ENCODE assay signal across 25 cellular contexts in the genomic region with DNA sequence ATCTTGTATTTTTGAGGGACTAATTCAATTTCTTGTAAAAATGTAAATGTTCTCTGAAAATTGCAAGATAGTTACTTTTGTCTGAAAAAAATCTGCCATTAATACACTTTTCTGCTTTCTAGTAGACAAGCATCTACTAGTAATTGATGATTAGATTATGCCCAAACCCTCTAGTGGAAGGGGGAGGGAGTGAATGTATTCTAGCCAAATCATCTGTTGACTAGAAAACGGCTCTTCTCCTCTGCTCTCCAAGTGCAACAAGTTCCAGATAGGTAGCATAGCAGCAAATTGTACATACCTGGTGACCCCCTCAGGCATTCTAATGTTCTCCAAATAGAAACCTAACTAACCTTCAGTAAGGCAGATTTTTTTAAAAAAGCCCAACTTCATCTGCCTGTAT. TPM values are rescaled to one million over a fixed set of nuclear protein-coding genes. Genes with fewer than 3 reads are reported as not detected.
DNase-seq lines count a peak whose midpoint lies in the region; ATAC-seq and TF ChIP-seq lines count a peak whose summit lies in the region.
"Had no signal": no experiment of that assay in that cellular context is flagged by ENCODE, and none has a peak within 500 bp of the region (broad histone marks: within the 10 kb centered on the region; RNA-seq: fewer than 3 reads in every experiment).

No MANE protein-coding gene starts in this region.

- H3F3A ChIP-seq in MM.1S (ENCODE audit: insufficient read depth, low read length) = no peaks in the 10 kb centered on the region

- no peak for DNase-seq in mammary epithelial cell
- no peak for DNase-seq in breast epithelium (ENCODE audit: low spot score in 2 of 2)
- no peak for DNase-seq in MM.1S
- DNase-seq in epithelial cell of esophagus (ENCODE audit: low read depth) = no peak
- no peak for DNase-seq in type B pancreatic cell (ENCODE audit: extremely low spot score, unreplicated experiment)
- DNase-seq in activated naive CD4-positive, alpha-beta T cell treated with anti-CD3 and anti-CD28 coated beads, Interleukin-2, amount 50 U/mL, for 16 hours = no peak
- no peak for DNase-seq in NCI-H2029 treated with DMSO at 0.1 percent for 48 hours (lab: John Stamatoyannopoulos, UW)
- DNase-seq: ACHN; activated B cell treated with CpG ODN at 0.5 μM for 24 hours; activated CD4-positive, alpha-beta memory T cell treated with anti-CD3 and anti-CD28 coated beads for 36 hours; activated naive CD4-positive, alpha-beta T cell treated with anti-CD3 and anti-CD28 coated beads, Interleukin-2, amount 10 ng/mL, durations not matched to agents 7 days and 5 days; activated T-cell treated with anti-CD3 and anti-CD28 coated beads, Interleukin-2, amount 50 U/mL, for 1 hour; GM23248; heart right ventricle; IMR-90; MV-4-11; NCI-H2081 treated with DMSO at 0.1 percent for 48 hours; NCI-H524 treated with DMSO at 0.1 percent for 48 hours; OCI-M1; retina; stimulated activated CD4-positive, alpha-beta T cell treated with anti-CD3 and anti-CD28 coated beads, Interleukin-15, amount 100 ng/mL, for 24 hours; testis had no signal

- no peaks in the 10 kb centered on the region for H3K4me1 Mint-ChIP-seq in type B pancreatic cell (ENCODE audit: unreplicated experiment)
- H3K4me1 Mint-ChIP-seq: activated B cell treated with CpG ODN at 0.5 μM for 24 hours; activated naive CD4-positive, alpha-beta T cell treated with anti-CD3 and anti-CD28 coated beads, Interleukin-2, amount 10 ng/mL, durations not matched to agents 7 days and 5 days; CD14-positive monocyte had no signal

- CTCF ChIA-PET in mammary epithelial cell (lab: Charles Lee; ENCODE audit: low non-redundant PET) = no interaction called here

- no peaks in the 10 kb centered on the region for H3K9me3 Mint-ChIP-seq in type B pancreatic cell
- H3K9me3 Mint-ChIP-seq: activated B cell treated with CpG ODN at 0.5 μM for 24 hours; activated CD4-positive, alpha-beta memory T cell treated with anti-CD3 and anti-CD28 coated beads for 36 hours; activated naive CD4-positive, alpha-beta T cell treated with anti-CD3 and anti-CD28 coated beads, Interleukin-2, amount 10 ng/mL, durations not matched to agents 7 days and 5 days; CD14-positive monocyte had no signal

- H3K27ac Mint-ChIP-seq in type B pancreatic cell = no peak overlapping the region
- H3K27ac Mint-ChIP-seq: activated B cell treated with CpG ODN at 0.5 μM for 24 hours; activated CD4-positive, alpha-beta memory T cell treated with anti-CD3 and anti-CD28 coated beads for 36 hours; activated naive CD4-positive, alpha-beta T cell treated with anti-CD3 and anti-CD28 coated beads, Interleukin-2, amount 10 ng/mL, durations not matched to agents 7 days and 5 days; CD14-positive monocyte had no signal

- H3K79me2 ChIP-seq in mammary epithelial cell (ENCODE audit: insufficient read depth, low read length) = no peaks in the 10 kb centered on the region
- no peaks in the 10 kb centered on the region for H3K79me2 ChIP-seq in MM.1S (ENCODE audit: low read length)

- TF ChIP-seq CTCF in mammary epithelial cell (conservative IDR thresholded peaks at IDR 0.05 in 1 of 2, IDR thresholded peaks at IDR 0.05 in 1 of 2; ENCODE audit: extremely low read depth in 1 of 2, insufficient read depth in 1 of 2, low read depth in 1 of 2, low read length in 2 of 2) (peak; percentile 22 to 33), breast epithelium (IDR thresholded peaks at IDR 0.05) (no peak), MM.1S (IDR thresholded peaks at IDR 0.05; ENCODE audit: low read length) (peak; percentile 8; the same call in 1 of the 2 replicates), epithelial cell of esophagus (IDR thresholded peaks at IDR 0.05; ENCODE audit: insufficient read depth, low read depth, low read length, missing control alignments) (peak; percentile 30), type B pancreatic cell (conservative IDR thresholded peaks at IDR 0.05) (peak; percentile 59)

- H2AFZ ChIP-seq in mammary epithelial cell (ENCODE audit: low read depth, low read length) (no peak overlapping the region), MM.1S (ENCODE audit: low read length) (no peak overlapping the region)
- H2AFZ ChIP-seq: GM23248 had no signal

- H3K27me3 ChIP-seq in mammary epithelial cell (ENCODE audit: insufficient read depth, low read length) = no peaks in the 10 kb centered on the region
- no peaks in the 10 kb centered on the region for H3K27me3 ChIP-seq in breast epithelium
- no peaks in the 10 kb centered on the region for H3K27me3 ChIP-seq in MM.1S (replicated peaks; ENCODE audit: insufficient read depth, low read length)
- H3K27me3 ChIP-seq: heart right ventricle, testis had no signal

- 42% methylated on average over 1 of the region's 1 CpG for WGBS in mammary epithelial cell (ENCODE audit: low coverage, missing lambda C conversion rate)

- no peak overlapping the region for H3K4me3 Mint-ChIP-seq in type B pancreatic cell
- H3K4me3 Mint-ChIP-seq: activated B cell treated with CpG ODN at 0.5 μM for 24 hours; activated CD4-positive, alpha-beta memory T cell treated with anti-CD3 and anti-CD28 coated beads for 36 hours; activated naive CD4-positive, alpha-beta T cell treated with anti-CD3 and anti-CD28 coated beads, Interleukin-2, amount 10 ng/mL, durations not matched to agents 7 days and 5 days; CD14-positive monocyte had no signal

- H3K36me3 ChIP-seq in mammary epithelial cell (ENCODE audit: insufficient read depth, low read length) (peaks cover 4% of the 10 kb centered on the region), breast epithelium (no peaks in the 10 kb centered on the region), MM.1S (replicated peaks; ENCODE audit: insufficient read depth, low read length) (no peaks in the 10 kb centered on the region; the same call in 1 of the 2 replicates)

- no peak for TF ChIP-seq POLR2A in breast epithelium (IDR thresholded peaks at IDR 0.05)

- no peak overlapping the region for H3K27ac ChIP-seq in mammary epithelial cell (ENCODE audit: insufficient read depth, low read depth, low read length)
- H3K27ac ChIP-seq in breast epithelium = no peak overlapping the region
- no peak overlapping the region for H3K27ac ChIP-seq in MM.1S (ENCODE audit: low read length)
- H3K27ac ChIP-seq: GM23248, heart right ventricle, SJSA1, testis had no signal

- in situ Hi-C loops in mammary epithelial cell (cut with MboI; ENCODE audit: low sequenced_read_pairs in 2 of 2) = loop anchor here (5.0 kb wide), 1 partner anchor 58 kb away; the partner anchor contains the start of genes PIGN (in 2 of the 2) and RELCH (in 2 of the 2)

- no TSS peak for BruUV-seq in mammary epithelial cell (replicated peaks; lab: Mats Ljungman, UMichigan)

- H3K36me3 Mint-ChIP-seq in type B pancreatic cell = peaks cover 14% of the 10 kb centered on the region

- intact Hi-C loops in mammary epithelial cell (cut with micrococcal nuclease) = no loop called here
- intact Hi-C loops in breast epithelium (cut with DNase I; ENCODE audit: low total_unique reads) = no loop called here

- no peaks in the 10 kb centered on the region for H3K27me3 Mint-ChIP-seq in type B pancreatic cell
- H3K27me3 Mint-ChIP-seq: activated B cell treated with CpG ODN at 0.5 μM for 24 hours; activated CD4-positive, alpha-beta memory T cell treated with anti-CD3 and anti-CD28 coated beads for 36 hours; activated naive CD4-positive, alpha-beta T cell treated with anti-CD3 and anti-CD28 coated beads, Interleukin-2, amount 10 ng/mL, durations not matched to agents 7 days and 5 days had no signal

- H4K20me1 ChIP-seq in mammary epithelial cell (ENCODE audit: insufficient read depth, low read length) (no peaks in the 10 kb centered on the region), MM.1S (ENCODE audit: insufficient read depth, low read length) (no peaks in the 10 kb centered on the region)

- no peak overlapping the region for H3K4me3 ChIP-seq in mammary epithelial cell (replicated peaks in 1 of 3; ENCODE audit: insufficient read depth in 1 of 3, low read depth in 2 of 3, low read length in 3 of 3)
- H3K4me3 ChIP-seq in breast epithelium = no peak overlapping the region
- H3K4me3 ChIP-seq in MM.1S (ENCODE audit: low read length) = no peak overlapping the region
- H3K4me3 ChIP-seq in epithelial cell of esophagus (ENCODE audit: low read length) = no peak overlapping the region
- H3K4me3 ChIP-seq: GM23248, heart right ventricle, SJSA1, testis had no signal

- no peak for ATAC-seq in GM21390 (IDR thresholded peaks at IDR 0.05; ENCODE audit: unreplicated experiment)
- ATAC-seq: heart right ventricle had no signal

- H3K4me1 ChIP-seq in mammary epithelial cell (ENCODE audit: insufficient read depth, low read length) (no peaks in the 10 kb centered on the region), breast epithelium (no peaks in the 10 kb centered on the region), MM.1S (ENCODE audit: low read length) (no peaks in the 10 kb centered on the region)
- H3K4me1 ChIP-seq: heart right ventricle, SJSA1, testis had no signal

- dilution Hi-C loops in mammary epithelial cell (cut with HindIII; ENCODE audit: low sequenced_read_pairs) = no loop called here

- no peak overlapping the region for H3K9ac ChIP-seq in mammary epithelial cell (ENCODE audit: insufficient read depth, low read length)
- H3K9ac ChIP-seq in MM.1S (ENCODE audit: low read length) = no peak overlapping the region
- H3K9ac ChIP-seq: GM23248 had no signal

- no peaks in the 10 kb centered on the region for H3K9me3 ChIP-seq in mammary epithelial cell (replicated peaks; ENCODE audit: insufficient read depth, low read length)
- no peaks in the 10 kb centered on the region for H3K9me3 ChIP-seq in breast epithelium
- no peaks in the 10 kb centered on the region for H3K9me3 ChIP-seq in MM.1S (replicated peaks; ENCODE audit: insufficient read depth, low read length)
- H3K9me3 ChIP-seq: heart right ventricle, SJSA1, testis had no signal

- H3K9me2 ChIP-seq in MM.1S (replicated peaks; ENCODE audit: insufficient read depth, low read length) = no peaks in the 10 kb centered on the region

- no peak overlapping the region for H3K4me2 ChIP-seq in mammary epithelial cell (ENCODE audit: insufficient read depth, low read depth, low read length)
- no peak overlapping the region for H3K4me2 ChIP-seq in MM.1S (ENCODE audit: low read depth, low read length)

RNA-seq across cellular contexts. Expression of gene RELCH, which starts 58.6 kb away (rescaled TPM):
- total RNA-seq in mammary epithelial cell = 10 to 100 TPM; 24.6 to 36.5 TPM
- polyA plus RNA-seq in mammary epithelial cell = 5.7 TPM
- polyA minus RNA-seq in mammary epithelial cell = 7.6 TPM
- total RNA-seq in breast epithelium = 10 to 100 TPM; 33.0 to 69.4 (median 45.9) TPM
- 27.4 and 30.6 TPM in 2 replicates for total RNA-seq in type B pancreatic cell (ENCODE audit: low replicate concordance)

RNA-seq across cellular contexts. Expression of gene PIGN, which starts 58.8 kb away (rescaled TPM):
- total RNA-seq in mammary epithelial cell (10 to 100 TPM; 46.3 to 49.5 TPM), breast epithelium (10 to 100 TPM; 33.1 to 67.2 (median 47.9) TPM), type B pancreatic cell (ENCODE audit: low replicate concordance) (33.8 and 36.1 TPM in 2 replicates)
- 16.8 TPM for polyA plus RNA-seq in mammary epithelial cell
- polyA minus RNA-seq in mammary epithelial cell = 90.8 TPM

Comparison
In these comparisons a context has a peak if more than half of its experiments do, and no peak if none do; other contexts are left out.
1. CTCF ChIP-seq: peak in mammary epithelial cell (2 of 2), MM.1S (single experiment), epithelial cell of esophagus (single experiment) and type B pancreatic cell (single experiment); none in breast epithelium (0 of 3).